In the genomic region with DNA sequence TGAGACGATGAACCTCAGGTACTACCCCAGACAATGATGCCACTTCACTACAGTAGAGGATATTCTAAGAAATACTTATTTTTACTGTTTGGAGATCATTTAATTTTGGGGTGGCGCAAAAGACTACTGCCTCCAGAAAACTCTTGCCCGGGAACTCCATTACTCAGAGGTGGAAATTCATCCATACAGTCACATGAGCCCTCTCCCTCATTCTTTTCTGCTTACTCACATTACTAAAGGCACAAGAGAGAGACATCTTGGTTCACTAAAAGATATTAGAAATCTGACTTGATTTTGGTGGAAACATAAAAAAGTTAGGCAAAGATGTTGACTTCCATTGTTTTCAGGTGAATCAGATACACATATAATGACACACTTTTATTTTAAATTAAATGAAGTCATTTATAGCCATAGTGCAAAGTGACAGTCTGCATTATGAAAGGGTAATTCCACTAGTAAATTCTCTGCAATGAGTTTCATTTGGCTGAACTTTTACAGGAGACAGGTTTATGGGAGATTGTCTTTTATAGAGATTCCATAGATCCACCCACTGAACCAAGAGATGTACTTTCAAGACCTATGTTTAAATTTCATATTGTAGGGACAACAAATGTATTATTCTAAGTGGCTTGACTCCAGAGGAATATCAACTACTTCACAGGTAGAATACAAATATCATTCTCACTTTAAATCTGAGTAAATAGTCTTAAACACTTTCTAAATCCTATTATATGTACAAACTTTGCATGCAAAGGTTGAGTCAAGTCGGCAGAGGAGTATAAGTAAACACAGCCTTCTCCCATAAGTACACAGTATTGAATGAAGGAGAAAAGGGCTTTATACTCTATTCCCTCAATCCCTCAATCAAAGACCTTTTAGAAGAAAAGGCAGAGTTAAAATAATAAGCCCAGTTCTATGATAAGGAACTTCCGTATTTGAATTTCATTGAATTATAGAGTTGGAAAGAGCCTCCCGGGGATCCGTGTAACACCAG, we compare ENCODE assay signal across 1 cellular context.
TF ChIP-seq lines count a peak whose summit lies in the region.

No MANE protein-coding gene starts in this region.

TF ChIP-seq in A549, 52 proteins besides CTCF, POLR2A, EP300 and RAD21 (continued from another document):
- TF ChIP-seq FOSL2 (IDR thresholded peaks at IDR 0.05) (no peak), FOSL2 (CRISPR knock-in tag; IDR thresholded peaks at IDR 0.05) (no peak), RFX5 (IDR thresholded peaks at IDR 0.05) (no peak), RNF2 (IDR thresholded peaks at IDR 0.05; ENCODE audit: borderline replicate concordance, low read depth) (no peak), HOXB5 (CRISPR knock-in tag; IDR thresholded peaks at IDR 0.05) (no peak), ZFP36 (IDR thresholded peaks at IDR 0.05; ENCODE audit: borderline replicate concordance, partially characterized antibody) (no peak)
- TF ChIP-seq, protein P1, sequence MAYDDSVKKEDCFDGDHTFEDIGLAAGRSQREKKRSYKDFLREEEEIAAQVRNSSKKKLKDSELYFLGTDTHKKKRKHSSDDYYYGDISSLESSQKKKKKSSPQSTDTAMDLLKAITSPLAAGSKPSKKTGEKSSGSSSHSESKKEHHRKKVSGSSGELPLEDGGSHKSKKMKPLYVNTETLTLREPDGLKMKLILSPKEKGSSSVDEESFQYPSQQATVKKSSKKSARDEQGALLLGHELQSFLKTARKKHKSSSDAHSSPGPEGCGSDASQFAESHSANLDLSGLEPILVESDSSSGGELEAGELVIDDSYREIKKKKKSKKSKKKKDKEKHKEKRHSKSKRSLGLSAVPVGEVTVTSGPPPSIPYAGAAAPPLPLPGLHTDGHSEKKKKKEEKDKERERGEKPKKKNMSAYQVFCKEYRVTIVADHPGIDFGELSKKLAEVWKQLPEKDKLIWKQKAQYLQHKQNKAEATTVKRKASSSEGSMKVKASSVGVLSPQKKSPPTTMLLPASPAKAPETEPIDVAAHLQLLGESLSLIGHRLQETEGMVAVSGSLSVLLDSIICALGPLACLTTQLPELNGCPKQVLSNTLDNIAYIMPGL (CRISPR knock-in tag; IDR thresholded peaks at IDR 0.05; ENCODE audit: borderline replicate concordance): no peak
TF ChIP-seq in A549: peak in this region for 0.
